13 cellular contexts compared by ENCODE assay signal in genomic region chr16:80260906-80261311, GRCh38.
"Had no signal": no experiment of that assay in that cellular context is flagged by ENCODE, and none has a peak within 500 bp of the region (broad histone marks: within the 10 kb centered on the region; RNA-seq: fewer than 3 reads in every experiment).

No MANE protein-coding gene starts in this region.

- H3K27ac ChIP-seq: adrenal gland, brain microvascular endothelial cell, gastroesophageal sphincter, thoracic aorta had no signal

- H3K4me3 ChIP-seq: adrenal gland, gastroesophageal sphincter, thoracic aorta had no signal

- ATAC-seq: gastroesophageal sphincter; SK-N-SH treated with all-trans-retinoic acid at 6 μM for 48 hours; stimulated activated naive CD8-positive, alpha-beta T cell treated with anti-CD3 and anti-CD28 coated beads, Interleukin-15, amount 100 ng/mL, for 72 hours; T-helper 17 cell had no signal

- H3K27ac Mint-ChIP-seq: activated CD4-positive, alpha-beta T cell treated with anti-CD3 and anti-CD28 coated beads, Interleukin-2, amount 10 ng/mL, durations not matched to agents 7 days and 5 days; natural killer cell treated with Interleukin-12 subunit alpha and Interleukin-12 subunit beta and Interleukin-15 and Interleukin-18, amount 100 ng/mL, for 72 hours; stimulated activated naive CD8-positive, alpha-beta T cell treated with anti-CD3 and anti-CD28 coated beads, Interleukin-15, amount 100 ng/mL, for 72 hours; T-helper 17 cell had no signal

- H3K27me3 ChIP-seq: adrenal gland, brain microvascular endothelial cell, gastroesophageal sphincter had no signal

- H3K36me3 ChIP-seq: adrenal gland, brain microvascular endothelial cell, gastroesophageal sphincter, thoracic aorta had no signal

- H3K4me1 ChIP-seq: adrenal gland, gastroesophageal sphincter had no signal

- DNase-seq: activated CD4-positive, alpha-beta T cell treated with anti-CD3 and anti-CD28 coated beads, Interleukin-2, amount 10 ng/mL, durations not matched to agents 7 days and 5 days; activated CD4-positive, CD25-positive, alpha-beta regulatory T cell; activated naive CD4-positive, alpha-beta T cell treated with anti-CD3 and anti-CD28 coated beads, Interleukin-2, amount 50 U/mL, for 16 hours; activated T-cell treated with anti-CD3 and anti-CD28 coated beads, Interleukin-2, amount 50 U/mL, for 1 hour; adrenal gland; brain microvascular endothelial cell; stimulated activated CD4-positive, alpha-beta T cell treated with anti-CD3 and anti-CD28 coated beads, Interleukin-4, amount 100 ng/mL, for 4 hours; stimulated activated naive CD8-positive, alpha-beta T cell treated with anti-CD3 and anti-CD28 coated beads, Interleukin-15, amount 100 ng/mL, for 72 hours; T-helper 17 cell had no signal

- H3K4me1 Mint-ChIP-seq: activated CD4-positive, alpha-beta T cell treated with anti-CD3 and anti-CD28 coated beads, Interleukin-2, amount 10 ng/mL, durations not matched to agents 7 days and 5 days; T-helper 17 cell had no signal

- H3K9me3 ChIP-seq: adrenal gland, gastroesophageal sphincter, thoracic aorta had no signal

- H3K9me3 Mint-ChIP-seq: activated CD4-positive, alpha-beta T cell treated with anti-CD3 and anti-CD28 coated beads, Interleukin-2, amount 10 ng/mL, durations not matched to agents 7 days and 5 days; natural killer cell treated with Interleukin-12 subunit alpha and Interleukin-12 subunit beta and Interleukin-15 and Interleukin-18, amount 100 ng/mL, for 72 hours; stimulated activated naive CD8-positive, alpha-beta T cell treated with anti-CD3 and anti-CD28 coated beads, Interleukin-15, amount 100 ng/mL, for 72 hours had no signal

- H3K4me3 Mint-ChIP-seq: activated CD4-positive, alpha-beta T cell treated with anti-CD3 and anti-CD28 coated beads, Interleukin-2, amount 10 ng/mL, durations not matched to agents 7 days and 5 days; natural killer cell treated with Interleukin-12 subunit alpha and Interleukin-12 subunit beta and Interleukin-15 and Interleukin-18, amount 100 ng/mL, for 72 hours; stimulated activated naive CD8-positive, alpha-beta T cell treated with anti-CD3 and anti-CD28 coated beads, Interleukin-15, amount 100 ng/mL, for 72 hours; T-helper 17 cell had no signal
